8 cellular contexts compared by ENCODE assay signal in the genomic region with DNA sequence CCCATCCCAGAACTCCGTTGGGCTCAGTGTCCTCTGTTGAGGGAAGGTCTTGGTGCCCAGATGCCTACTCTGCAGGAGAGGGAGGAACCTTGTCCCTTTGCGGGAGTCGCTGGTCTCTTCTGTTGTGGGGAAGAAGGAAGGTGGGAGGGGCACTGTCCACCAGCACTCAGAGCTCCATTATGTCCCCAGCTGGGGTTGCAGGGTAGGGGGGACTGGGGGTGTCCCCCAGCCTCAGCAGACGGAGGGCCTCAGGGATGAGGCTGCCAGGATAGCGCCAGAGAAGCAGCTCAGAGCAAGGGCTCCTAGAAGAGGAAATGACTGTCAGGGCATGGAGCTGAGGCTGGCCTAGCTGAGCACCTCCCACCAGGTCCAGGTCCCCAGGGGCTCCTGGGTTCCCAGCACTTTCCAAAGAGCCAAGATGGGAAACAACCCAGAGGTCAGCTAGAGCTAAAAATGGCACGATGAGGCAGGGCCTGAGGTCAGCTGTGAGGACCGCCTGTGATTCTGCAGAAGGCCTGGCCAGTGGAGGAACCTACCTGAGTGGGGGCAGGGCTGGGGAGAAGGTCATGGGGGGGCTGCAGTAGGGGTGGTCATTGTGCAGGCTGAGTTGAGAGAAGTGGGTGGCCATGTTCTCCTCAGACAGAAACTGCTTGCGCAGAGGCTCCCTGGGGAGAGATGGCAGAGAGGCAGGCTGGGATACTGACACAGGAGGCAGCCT. TPM values are rescaled to one million over a fixed set of nuclear protein-coding genes. Genes with fewer than 3 reads are reported as not detected.
A peak's percentile ranks its signal among the peaks of the same experiment; 100 is the strongest.
DNase-seq lines count a peak whose midpoint lies in the region; ATAC-seq and TF ChIP-seq lines count a peak whose summit lies in the region.

No MANE protein-coding gene starts in this region.

- H3K27ac ChIP-seq in C4-2B: peak overlapping the region; percentile 85
- H3K27ac ChIP-seq in ascending aorta: peak overlapping the region; percentile 98 to 100
- H3K27ac ChIP-seq in left lung: peak overlapping the region; percentile 94 to 97
- H3K27ac ChIP-seq in thymus (ENCODE audit: low read depth): peak overlapping the region; percentile 68

- no peak for TF ChIP-seq CTCF in C4-2B (conservative IDR thresholded peaks at IDR 0.05)
- no peak for TF ChIP-seq CTCF in ascending aorta (IDR thresholded peaks at IDR 0.05)
- TF ChIP-seq CTCF in left lung (IDR thresholded peaks at IDR 0.05): no peak

- 78% methylated on average over 8 of the region's 8 CpGs for WGBS in thymus

- ATAC-seq in left lung: no peak

- TF ChIP-seq RAD21 in Ishikawa (IDR thresholded peaks at IDR 0.05; ENCODE audit: low read depth): no peak; the same call in 1 of the 2 replicates

- peaks cover 18 to 20% of the 10 kb centered on the region in 2 donors for H3K36me3 ChIP-seq in ascending aorta
- H3K36me3 ChIP-seq in left lung: peaks cover 0 to 26% of the 10 kb centered on the region in 2 donors
- peaks cover 16% of the 10 kb centered on the region for H3K36me3 ChIP-seq in thymus (ENCODE audit: control insufficient read depth, insufficient read depth)

- no peaks in the 10 kb centered on the region for H3K9me3 ChIP-seq in ascending aorta
- no peaks in the 10 kb centered on the region for H3K9me3 ChIP-seq in left lung
- H3K9me3 ChIP-seq in thymus (ENCODE audit: control insufficient read depth): no peaks in the 10 kb centered on the region

- H3K4me1 ChIP-seq in ascending aorta (peaks cover 9 to 34% of the 10 kb centered on the region in 2 donors), left lung (peaks cover 35 to 62% of the 10 kb centered on the region in 2 donors), thymus (ENCODE audit: control insufficient read depth, insufficient read depth, low read length) (peaks cover 40% of the 10 kb centered on the region)

- intact Hi-C loops in ascending aorta (cut with DNase I): loop anchor here (2.0 to 10.0 kb wide), 8 partner anchors 118 to 1411 kb away; partner anchors contain the start of genes BRICD5, CEMP1, CRAMP1 and IFT140
- intact Hi-C loops in left lung (cut with DNase I): no loop called here

- peak overlapping the region; percentile 93 to 95 for H3K4me3 ChIP-seq in ascending aorta
- H3K4me3 ChIP-seq in left lung: peak overlapping the region; percentile 61 to 83
- H3K4me3 ChIP-seq in thymus (ENCODE audit: low read length): no peak overlapping the region

- peak; percentile 47 to 93 for DNase-seq in ascending aorta (ENCODE audit: low spot score in 2 of 2)
- DNase-seq in left lung: no peak
- DNase-seq in cerebellum (ENCODE audit: low spot score): no peak
- no peak for DNase-seq in NAMALWA (ENCODE audit: low spot score)
- DNase-seq in SIG-M5 (lab: John Stamatoyannopoulos, UW): no peak

- TF ChIP-seq EP300 in Ishikawa (IDR thresholded peaks at IDR 0.05; ENCODE audit: borderline replicate concordance): no peak

- H3K27me3 ChIP-seq in ascending aorta: no peaks in the 10 kb centered on the region
- peaks cover 8 to 12% of the 10 kb centered on the region in 2 donors for H3K27me3 ChIP-seq in left lung
- H3K27me3 ChIP-seq in thymus (ENCODE audit: control insufficient read depth, insufficient read depth): peaks cover 34% of the 10 kb centered on the region

TF ChIP-seq in Ishikawa, 13 proteins besides CTCF, POLR2A, EP300 and RAD21:
- no peak for TF ChIP-seq NFIC (IDR thresholded peaks at IDR 0.05)
- TF ChIP-seq ZBTB7A (IDR thresholded peaks at IDR 0.05; ENCODE audit: low read depth): no peak
- no peak; the same call in 1 of the 2 replicates for TF ChIP-seq CREB1 (IDR thresholded peaks at IDR 0.05; ENCODE audit: low read depth)
- 0 out of 2 replicates have a peak, but pooled peaks have one; percentile 5 for TF ChIP-seq TCF12 (IDR thresholded peaks at IDR 0.05; ENCODE audit: low read depth)
- TF ChIP-seq, protein P1, sequence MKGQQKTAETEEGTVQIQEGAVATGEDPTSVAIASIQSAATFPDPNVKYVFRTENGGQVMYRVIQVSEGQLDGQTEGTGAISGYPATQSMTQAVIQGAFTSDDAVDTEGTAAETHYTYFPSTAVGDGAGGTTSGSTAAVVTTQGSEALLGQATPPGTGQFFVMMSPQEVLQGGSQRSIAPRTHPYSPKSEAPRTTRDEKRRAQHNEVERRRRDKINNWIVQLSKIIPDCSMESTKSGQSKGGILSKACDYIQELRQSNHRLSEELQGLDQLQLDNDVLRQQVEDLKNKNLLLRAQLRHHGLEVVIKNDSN (IDR thresholded peaks at IDR 0.05): no peak
- no peak; the same call in 1 of the 2 replicates for TF ChIP-seq TAF1 (IDR thresholded peaks at IDR 0.05; ENCODE audit: low read depth)
- TF ChIP-seq YY1 (IDR thresholded peaks at IDR 0.05; ENCODE audit: low read depth): peak; percentile 64

RNA-seq across cellular contexts. Expression of gene HCFC1R1, which starts 0.9 kb away (rescaled TPM):
- total RNA-seq in ascending aorta (50.8 TPM), left lung (10 to 100 TPM; 45.4 to 66.6 TPM), cerebellum (12.5 TPM)
- polyA plus RNA-seq in thymus: 56.0 TPM

RNA-seq across cellular contexts. Expression of gene THOC6, which starts 1.0 kb away (rescaled TPM):
- 32.6 TPM for total RNA-seq in ascending aorta
- total RNA-seq in left lung: 10 to 100 TPM; 24.0 to 38.7 TPM
- polyA plus RNA-seq in thymus: 36.8 TPM
- 5.8 TPM for total RNA-seq in cerebellum

RNA-seq across cellular contexts. Expression of gene TNFRSF12A, which starts 2.7 kb away (rescaled TPM):
- total RNA-seq in ascending aorta (914 TPM), left lung (100 to 1,000 TPM; 118 to 126 TPM), cerebellum (1.2 TPM)
- 46.9 TPM for polyA plus RNA-seq in thymus

RNA-seq across cellular contexts. Expression of gene CLDN6, which starts 4.9 kb away (rescaled TPM):
- not detected for total RNA-seq in ascending aorta
- total RNA-seq in left lung: 1 to 10 TPM in 1 of 2 donors, not detected in 1; 2.3 TPM
- polyA plus RNA-seq in thymus: 0.48 TPM
- total RNA-seq in cerebellum: not detected

RNA-seq across cellular contexts. Expression of gene CLDN9, which starts 10.1 kb away (rescaled TPM):
- total RNA-seq in ascending aorta: not detected
- total RNA-seq in left lung: 1 to 10 TPM in 1 of 2 donors, under 1 TPM in 1; 0.85 to 2.2 TPM
- 0.98 TPM for polyA plus RNA-seq in thymus
- total RNA-seq in cerebellum: not detected

Comparison
In these comparisons a context has a peak if more than half of its experiments do, and no peak if none do; other contexts are left out.
1. DNase-seq: peak in ascending aorta (2 of 2); none in left lung (0 of 2), cerebellum (single experiment), NAMALWA (single experiment) and SIG-M5 (single experiment).
2. RNA of gene TNFRSF12A, which starts 2.7 kb away (total RNA-seq): 914 TPM in ascending aorta (single experiment) and 118 to 126 TPM in left lung; 1.2 TPM in cerebellum (single experiment); every median in the first group is over 10 times any median in the second.
3. Peak in every context shown above with its lines, with median percentiles within 50 percentile points of each other: H3K27ac ChIP-seq.